ENCODE assay signal across 8 cellular contexts in the genomic region with DNA sequence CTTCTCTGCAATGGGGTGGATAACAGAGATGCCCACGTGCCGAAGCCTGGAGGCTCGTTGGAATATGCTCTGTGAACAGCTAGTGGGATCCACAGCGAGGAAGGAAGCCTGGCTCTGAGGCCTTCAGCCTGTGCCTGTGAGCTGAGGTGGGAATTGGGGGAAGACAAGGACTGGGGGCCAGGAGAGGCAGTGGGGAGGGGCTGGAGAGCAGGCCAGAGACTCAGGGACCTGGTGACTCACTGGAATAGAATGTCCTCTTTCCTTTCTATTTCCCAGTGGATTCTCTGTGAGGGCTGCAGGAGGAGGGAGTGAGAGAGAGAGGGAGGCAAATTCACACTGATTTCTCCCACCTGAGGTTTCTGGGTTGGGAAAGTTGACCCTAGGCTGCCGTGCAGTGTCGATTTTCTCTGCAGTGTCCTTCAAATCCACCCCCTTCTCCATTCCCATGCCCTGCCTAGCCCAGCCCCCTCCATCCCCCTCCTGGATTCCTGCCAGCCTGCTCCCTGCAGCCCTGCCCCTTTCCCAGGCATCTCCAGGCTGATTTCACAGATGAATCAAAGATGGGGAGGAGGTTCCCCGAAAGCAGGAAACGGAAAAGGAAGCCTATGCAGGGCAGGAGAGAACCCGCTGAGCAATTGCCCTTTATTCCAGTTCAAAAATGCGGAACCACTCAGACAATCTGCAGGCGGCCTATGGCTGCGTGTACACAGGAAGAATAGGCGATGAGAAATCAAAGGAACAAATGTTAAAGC. TPM values are rescaled to one million over a fixed set of nuclear protein-coding genes. Genes with fewer than 3 reads are reported as not detected.
DNase-seq lines count a peak whose midpoint lies in the region; ATAC-seq and TF ChIP-seq lines count a peak whose summit lies in the region.

No MANE protein-coding gene starts in this region.

- H3K27me3 Mint-ChIP-seq in CD4-positive, CD25-positive, alpha-beta regulatory T cell: peaks cover 7% of the 10 kb centered on the region

- no peak overlapping the region for H3K4me3 ChIP-seq in CD4-positive, CD25-positive, alpha-beta regulatory T cell (ENCODE audit: low read depth, low read length)
- peak overlapping the region; percentile 56 for H3K4me3 ChIP-seq in osteoblast (ENCODE audit: insufficient read depth, low read length)

- no peaks in the 10 kb centered on the region for H3K36me3 ChIP-seq in CD4-positive, CD25-positive, alpha-beta regulatory T cell (ENCODE audit: control insufficient read depth, insufficient read depth, low read length)
- no peaks in the 10 kb centered on the region for H3K36me3 ChIP-seq in osteoblast (ENCODE audit: insufficient read depth, low read length)

- peak overlapping the region; percentile 57 for H3K4me2 ChIP-seq in osteoblast (ENCODE audit: insufficient read depth, low read length)

- peaks cover 4% of the 10 kb centered on the region for H3K79me2 ChIP-seq in osteoblast (ENCODE audit: insufficient read depth, low read length)

- H3K4me1 Mint-ChIP-seq in CD4-positive, CD25-positive, alpha-beta regulatory T cell: peaks cover 19 to 72% (median 31%) of the 10 kb centered on the region in 4 donors

- H3K27me3 ChIP-seq in CD4-positive, CD25-positive, alpha-beta regulatory T cell (ENCODE audit: control insufficient read depth, insufficient read depth, low read length): no peaks in the 10 kb centered on the region
- H3K27me3 ChIP-seq in osteoblast (ENCODE audit: insufficient read depth, low read length): no peaks in the 10 kb centered on the region

- no peak for DNase-seq in CD4-positive, CD25-positive, alpha-beta regulatory T cell
- DNase-seq in HuH-7 (ENCODE audit: low spot score): peak; percentile 62
- peak; percentile 74 for DNase-seq in UCSD-AML1 (lab: John Stamatoyannopoulos, UW; ENCODE audit: unreplicated experiment)
- DNase-seq in foreskin melanocyte: peak; percentile 59
- peak; percentile 96 for DNase-seq in osteoblast (ENCODE audit: insufficient read length, low spot score, missing footprints)
- no peak for DNase-seq in NCI-H1930 (lab: John Stamatoyannopoulos, UW)
- no peak for DNase-seq in putamen (ENCODE audit: low spot score)

- peak in 1 of 2 donors; percentile 22 for ATAC-seq in CD4-positive, CD25-positive, alpha-beta regulatory T cell (ENCODE audit: low read depth in 2 of 2)
- no peak for ATAC-seq in HG03095 (IDR thresholded peaks at IDR 0.05; ENCODE audit: unreplicated experiment)

- H3K27ac Mint-ChIP-seq in CD4-positive, CD25-positive, alpha-beta regulatory T cell: peak overlapping the region in 2 of 3 donors; percentile 80 to 89

- no peak for TF ChIP-seq CTCF in osteoblast (IDR thresholded peaks at IDR 0.05; ENCODE audit: extremely low read depth, low read depth, low read length)

- H3K9me3 ChIP-seq in CD4-positive, CD25-positive, alpha-beta regulatory T cell (ENCODE audit: control insufficient read depth in 2 of 2, low read length in 2 of 2): no peaks in the 10 kb centered on the region
- H3K9me3 ChIP-seq in osteoblast (ENCODE audit: low read depth, low read length): no peaks in the 10 kb centered on the region

- H3K9me3 Mint-ChIP-seq in CD4-positive, CD25-positive, alpha-beta regulatory T cell: no peaks in the 10 kb centered on the region

- H4K20me1 ChIP-seq in osteoblast (ENCODE audit: insufficient read depth, low read length): no peaks in the 10 kb centered on the region

- H3K4me3 Mint-ChIP-seq in CD4-positive, CD25-positive, alpha-beta regulatory T cell: peak overlapping the region in 3 of 4 donors; percentile 52 to 84 (median 59)

- H3K36me3 Mint-ChIP-seq in CD4-positive, CD25-positive, alpha-beta regulatory T cell: no peaks in the 10 kb centered on the region

- H2AFZ ChIP-seq in osteoblast (ENCODE audit: low read length): peak overlapping the region; percentile 49

- H3K4me1 ChIP-seq in CD4-positive, CD25-positive, alpha-beta regulatory T cell (ENCODE audit: control insufficient read depth, insufficient read depth, low read length, poor library complexity, severe bottlenecking): peaks cover 68% of the 10 kb centered on the region
- peaks cover 55% of the 10 kb centered on the region for H3K4me1 ChIP-seq in osteoblast (ENCODE audit: insufficient read depth, low read length)

- no peak overlapping the region for H3K27ac ChIP-seq in CD4-positive, CD25-positive, alpha-beta regulatory T cell (ENCODE audit: insufficient read depth, low read length, poor library complexity, severe bottlenecking)
- peak overlapping the region; percentile 95 for H3K27ac ChIP-seq in osteoblast (ENCODE audit: low read depth, low read length)

RNA-seq across cellular contexts. Expression of a gene that starts 1.4 kb away (rescaled TPM):
- total RNA-seq in CD4-positive, CD25-positive, alpha-beta regulatory T cell: not detected
- polyA plus RNA-seq in CD4-positive, CD25-positive, alpha-beta regulatory T cell: not detected
- total RNA-seq in osteoblast: 0.29 and 0.72 TPM in 2 replicates

RNA-seq across cellular contexts. Expression of a gene that starts 1.9 kb away (rescaled TPM):
- not detected for total RNA-seq in CD4-positive, CD25-positive, alpha-beta regulatory T cell
- polyA plus RNA-seq in CD4-positive, CD25-positive, alpha-beta regulatory T cell: not detected
- total RNA-seq in osteoblast: 1.8 and 5.1 TPM in 2 replicates

RNA-seq across cellular contexts. Expression of a gene that starts 37.7 kb away (rescaled TPM):
- not detected for total RNA-seq in CD4-positive, CD25-positive, alpha-beta regulatory T cell
- polyA plus RNA-seq in CD4-positive, CD25-positive, alpha-beta regulatory T cell: not detected
- not detected in 2 replicates for total RNA-seq in osteoblast

RNA-seq across cellular contexts. Expression of a gene that starts 50.0 kb away (rescaled TPM):
- not detected for total RNA-seq in CD4-positive, CD25-positive, alpha-beta regulatory T cell
- not detected for polyA plus RNA-seq in CD4-positive, CD25-positive, alpha-beta regulatory T cell
- total RNA-seq in osteoblast: under 0.01 TPM in 2 replicates

Comparison
In these comparisons a context has a peak if more than half of its experiments do, and no peak if none do; other contexts are left out.
1. DNase-seq: peak in HuH-7 (single experiment), UCSD-AML1 (single experiment), foreskin melanocyte (single experiment) and osteoblast (single experiment); none in CD4-positive, CD25-positive, alpha-beta regulatory T cell (0 of 3), NCI-H1930 (0 of 2) and putamen (single experiment).